In the genomic region with DNA sequence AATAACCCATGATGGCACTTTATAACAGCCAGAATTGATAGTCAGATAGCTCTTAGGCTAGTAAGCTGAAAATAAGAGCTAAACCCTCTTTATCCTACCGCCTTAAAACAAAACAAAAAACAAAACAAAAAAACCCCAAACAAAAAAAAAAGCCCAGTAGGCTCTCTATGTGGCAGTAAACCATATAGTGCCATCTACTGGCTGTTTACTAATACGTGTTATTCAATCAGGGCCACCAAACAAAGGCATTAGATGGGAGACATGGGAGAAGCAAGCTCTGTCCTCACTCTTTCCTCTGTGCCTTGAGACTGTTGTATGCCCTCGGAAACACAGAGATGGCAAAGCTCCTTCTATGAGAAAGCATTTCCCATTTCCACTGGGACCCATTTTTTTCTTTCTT, we compare ENCODE assay signal across 1 cellular context.
TF ChIP-seq lines count a peak whose summit lies in the region.

No MANE protein-coding gene starts in this region.

TF ChIP-seq in HepG2, 621 proteins besides CTCF, POLR2A, EP300 and RAD21 (continued from another document):
- TF ChIP-seq, protein P1, sequence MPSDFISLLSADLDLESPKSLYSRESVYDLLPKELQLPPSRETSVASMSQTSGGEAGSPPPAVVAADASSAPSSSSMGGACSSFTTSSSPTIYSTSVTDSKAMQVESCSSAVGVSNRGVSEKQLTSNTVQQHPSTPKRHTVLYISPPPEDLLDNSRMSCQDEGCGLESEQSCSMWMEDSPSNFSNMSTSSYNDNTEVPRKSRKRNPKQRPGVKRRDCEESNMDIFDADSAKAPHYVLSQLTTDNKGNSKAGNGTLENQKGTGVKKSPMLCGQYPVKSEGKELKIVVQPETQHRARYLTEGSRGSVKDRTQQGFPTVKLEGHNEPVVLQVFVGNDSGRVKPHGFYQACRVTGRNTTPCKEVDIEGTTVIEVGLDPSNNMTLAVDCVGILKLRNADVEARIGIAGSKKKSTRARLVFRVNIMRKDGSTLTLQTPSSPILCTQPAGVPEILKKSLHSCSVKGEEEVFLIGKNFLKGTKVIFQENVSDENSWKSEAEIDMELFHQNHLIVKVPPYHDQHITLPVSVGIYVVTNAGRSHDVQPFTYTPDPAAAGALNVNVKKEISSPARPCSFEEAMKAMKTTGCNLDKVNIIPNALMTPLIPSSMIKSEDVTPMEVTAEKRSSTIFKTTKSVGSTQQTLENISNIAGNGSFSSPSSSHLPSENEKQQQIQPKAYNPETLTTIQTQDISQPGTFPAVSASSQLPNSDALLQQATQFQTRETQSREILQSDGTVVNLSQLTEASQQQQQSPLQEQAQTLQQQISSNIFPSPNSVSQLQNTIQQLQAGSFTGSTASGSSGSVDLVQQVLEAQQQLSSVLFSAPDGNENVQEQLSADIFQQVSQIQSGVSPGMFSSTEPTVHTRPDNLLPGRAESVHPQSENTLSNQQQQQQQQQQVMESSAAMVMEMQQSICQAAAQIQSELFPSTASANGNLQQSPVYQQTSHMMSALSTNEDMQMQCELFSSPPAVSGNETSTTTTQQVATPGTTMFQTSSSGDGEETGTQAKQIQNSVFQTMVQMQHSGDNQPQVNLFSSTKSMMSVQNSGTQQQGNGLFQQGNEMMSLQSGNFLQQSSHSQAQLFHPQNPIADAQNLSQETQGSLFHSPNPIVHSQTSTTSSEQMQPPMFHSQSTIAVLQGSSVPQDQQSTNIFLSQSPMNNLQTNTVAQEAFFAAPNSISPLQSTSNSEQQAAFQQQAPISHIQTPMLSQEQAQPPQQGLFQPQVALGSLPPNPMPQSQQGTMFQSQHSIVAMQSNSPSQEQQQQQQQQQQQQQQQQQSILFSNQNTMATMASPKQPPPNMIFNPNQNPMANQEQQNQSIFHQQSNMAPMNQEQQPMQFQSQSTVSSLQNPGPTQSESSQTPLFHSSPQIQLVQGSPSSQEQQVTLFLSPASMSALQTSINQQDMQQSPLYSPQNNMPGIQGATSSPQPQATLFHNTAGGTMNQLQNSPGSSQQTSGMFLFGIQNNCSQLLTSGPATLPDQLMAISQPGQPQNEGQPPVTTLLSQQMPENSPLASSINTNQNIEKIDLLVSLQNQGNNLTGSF (CRISPR knock-in tag; IDR thresholded peaks at IDR 0.05), result no peak
- TF ChIP-seq, protein P2, sequence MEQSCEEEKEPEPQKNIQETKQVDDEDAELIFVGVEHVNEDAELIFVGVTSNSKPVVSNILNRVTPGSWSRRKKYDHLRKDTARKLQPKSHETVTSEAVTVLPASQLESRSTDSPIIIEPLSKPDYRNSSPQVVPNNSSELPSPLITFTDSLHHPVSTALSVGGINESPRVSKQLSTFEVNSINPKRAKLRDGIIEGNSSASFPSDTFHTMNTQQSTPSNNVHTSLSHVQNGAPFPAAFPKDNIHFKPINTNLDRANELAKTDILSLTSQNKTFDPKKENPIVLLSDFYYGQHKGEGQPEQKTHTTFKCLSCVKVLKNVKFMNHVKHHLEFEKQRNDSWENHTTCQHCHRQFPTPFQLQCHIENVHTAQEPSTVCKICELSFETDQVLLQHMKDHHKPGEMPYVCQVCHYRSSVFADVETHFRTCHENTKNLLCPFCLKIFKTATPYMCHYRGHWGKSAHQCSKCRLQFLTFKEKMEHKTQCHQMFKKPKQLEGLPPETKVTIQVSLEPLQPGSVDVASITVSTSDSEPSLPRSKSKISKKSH (CRISPR knock-in tag; IDR thresholded peaks at IDR 0.05; ENCODE audit: borderline replicate concordance), result no peak
- TF ChIP-seq CREM (IDR thresholded peaks at IDR 0.05) (no peak), CREM (CRISPR knock-in tag; IDR thresholded peaks at IDR 0.05) (no peak), JARID2 (CRISPR knock-in tag; IDR thresholded peaks at IDR 0.05; ENCODE audit: insufficient replicate concordance) (no peak), MXD4 (CRISPR knock-in tag; IDR thresholded peaks at IDR 0.05) (no peak), ZNF343 (CRISPR knock-in tag; IDR thresholded peaks at IDR 0.05) (no peak), ZNF720 (CRISPR knock-in tag; IDR thresholded peaks at IDR 0.05) (no peak), HES4 (CRISPR knock-in tag; IDR thresholded peaks at IDR 0.05; ENCODE audit: borderline replicate concordance) (no peak), HOXD1 (CRISPR knock-in tag; IDR thresholded peaks at IDR 0.05) (no peak), TOE1 (CRISPR knock-in tag; IDR thresholded peaks at IDR 0.05) (no peak)
